Comparison of ENCODE assay signal across 10 cellular contexts in the genomic region with DNA sequence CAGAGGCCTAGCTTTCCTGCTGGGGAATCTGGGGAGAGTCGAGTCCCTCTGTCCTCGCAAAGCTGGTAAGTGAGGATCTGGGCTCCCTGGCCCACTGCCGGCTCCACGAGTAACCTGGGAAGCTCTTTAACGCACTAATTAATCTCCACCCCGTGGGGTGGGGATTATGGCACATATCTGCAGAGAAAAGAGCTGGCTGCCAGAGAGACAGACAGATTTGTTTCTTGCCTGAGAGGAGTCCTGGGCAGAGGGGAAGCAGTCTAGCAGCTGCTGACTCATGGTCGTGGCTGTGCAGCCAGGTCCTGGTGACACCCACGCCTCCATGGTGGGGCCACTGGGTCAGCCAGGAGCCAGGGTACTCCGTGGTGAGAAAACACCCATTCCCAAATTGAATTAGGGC. TPM values are rescaled to one million over a fixed set of nuclear protein-coding genes. Genes with fewer than 3 reads are reported as not detected.
DNase-seq lines count a peak whose midpoint lies in the region; ATAC-seq and TF ChIP-seq lines count a peak whose summit lies in the region.
"Had no signal": no experiment of that assay in that cellular context is flagged by ENCODE, and none has a peak within 500 bp of the region (broad histone marks: within the 10 kb centered on the region; RNA-seq: fewer than 3 reads in every experiment).

No MANE protein-coding gene starts in this region.

- no peaks in the 10 kb centered on the region for H3K36me3 ChIP-seq in PC-9 (ENCODE audit: low read depth)

- CTCF ChIA-PET in PC-9 (lab: Charles Lee) = interaction anchor here (0.9 to 1.2 kb wide), 3 partner anchors 9 to 15 kb away, joined by 3 to 4 read pairs (median 4); no protein-coding TSS in a partner anchor

- no peaks in the 10 kb centered on the region for H3K27me3 ChIP-seq in PC-9 (ENCODE audit: insufficient read depth, low read depth)

- BruUV-seq in PC-9 (replicated peaks; lab: Mats Ljungman, UMichigan) = no TSS peak

- POLR2A ChIA-PET in PC-9 (lab: Charles Lee; ENCODE audit: unreplicated experiment) = interaction anchor here (0.6 to 0.7 kb wide), 3 partner anchors 57 to 435 kb away, joined by 3 to 6 read pairs (median 3); no protein-coding TSS in a partner anchor

- intact Hi-C loops in PC-9 (cut with micrococcal nuclease; ENCODE audit: unreplicated experiment) = loop anchor here (1.0 to 2.0 kb wide), 2 partner anchors 10 to 56 kb away; no protein-coding TSS in a partner anchor

- no peak overlapping the region; the same call in 1 of the 2 replicates for H3K4me3 ChIP-seq in PC-9

- H3K4me2 ChIP-seq in PC-9 = peak overlapping the region; percentile 76

- peak overlapping the region; percentile 95 for H3K27ac ChIP-seq in PC-9

- no peaks in the 10 kb centered on the region for H3K9me2 ChIP-seq in PC-9 (ENCODE audit: insufficient read depth)

- no peaks in the 10 kb centered on the region for H4K20me1 ChIP-seq in PC-9 (ENCODE audit: insufficient read depth)

- peaks cover 24% of the 10 kb centered on the region for H3K79me2 ChIP-seq in PC-9 (ENCODE audit: low read depth)

- H2AFZ ChIP-seq in PC-9 = peak overlapping the region; percentile 60; the same call in 1 of the 2 replicates

- in situ Hi-C loops in GM13976 (cut with MboI; ENCODE audit: low sequenced_read_pairs, unreplicated experiment) = no loop called here

- H3K9me3 ChIP-seq in PC-9 (ENCODE audit: insufficient read depth, low read depth) = no peaks in the 10 kb centered on the region

- peaks cover 39% of the 10 kb centered on the region for H3F3A ChIP-seq in PC-9 (ENCODE audit: insufficient read depth, low read depth)

- DNase-seq in AG08396 (ENCODE audit: low spot score) (peak; percentile 69), PC-9 (peak; percentile 67 to 70), omental fat pad (ENCODE audit: low spot score) (no peak), amniotic stem cell (lab: John Stamatoyannopoulos, UW) (no peak), GM13976 (ENCODE audit: low spot score) (no peak), T1000 (lab: John Stamatoyannopoulos, UW) (no peak)
- DNase-seq in activated CD4-positive, CD25-positive, alpha-beta regulatory T cell treated with anti-CD3 and anti-CD28 coated beads, Interleukin-2, amount 50 U/mL, for 72 hours = no peak

- TF ChIP-seq CTCF in PC-9 (conservative IDR thresholded peaks at IDR 0.05) = no peak
- TF ChIP-seq CTCF in omental fat pad (IDR thresholded peaks at IDR 0.05) = no peak
- TF ChIP-seq CTCF in GM13976 (IDR thresholded peaks at IDR 0.05; ENCODE audit: borderline replicate concordance, control extremely low read depth, extremely low read depth, insufficient read depth, missing control alignments) = no peak

- peak; percentile 49 for ATAC-seq in esophagus mucosa
- peak; percentile 64 for ATAC-seq in omental fat pad (ENCODE audit: low FRiP score)
- ATAC-seq: naive thymus-derived CD8-positive, alpha-beta T cell had no signal

- peaks cover 58% of the 10 kb centered on the region for H3K4me1 ChIP-seq in PC-9 (replicated peaks; ENCODE audit: insufficient read depth)

RNA-seq across cellular contexts. Expression of gene SORCS2, which starts 14.0 kb away (rescaled TPM):
- 20.7 and 25.8 TPM in 2 replicates for total RNA-seq in PC-9 (2021)
- total RNA-seq in esophagus mucosa = 5.0 TPM
- 1 to 10 TPM in 2 of 4 donors, under 1 TPM in 2; 0.63 to 4.6 (median 1.2) TPM for total RNA-seq in omental fat pad
- total RNA-seq: naive thymus-derived CD8-positive, alpha-beta T cell; T-helper 1 cell treated with Interleukin-12 subunit alpha and Interleukin-12 subunit beta and Interleukin-4 antibody, amounts not matched to agents 30 ng/mL and 1 ng/mL, for 36 hours had no signal

Comparison
In these comparisons a context has a peak if more than half of its experiments do, and no peak if none do; other contexts are left out.
1. DNase-seq: peak in AG08396 (single experiment) and PC-9 (2 of 2); none in omental fat pad (single experiment), amniotic stem cell (single experiment), GM13976 (single experiment), activated CD4-positive, CD25-positive, alpha-beta regulatory T cell treated with anti-CD3 and anti-CD28 coated beads, Interleukin-2, amount 50 U/mL, for 72 hours (single experiment) and T1000 (single experiment).